ENCODE assay signal across 26 cellular contexts in the genomic region with DNA sequence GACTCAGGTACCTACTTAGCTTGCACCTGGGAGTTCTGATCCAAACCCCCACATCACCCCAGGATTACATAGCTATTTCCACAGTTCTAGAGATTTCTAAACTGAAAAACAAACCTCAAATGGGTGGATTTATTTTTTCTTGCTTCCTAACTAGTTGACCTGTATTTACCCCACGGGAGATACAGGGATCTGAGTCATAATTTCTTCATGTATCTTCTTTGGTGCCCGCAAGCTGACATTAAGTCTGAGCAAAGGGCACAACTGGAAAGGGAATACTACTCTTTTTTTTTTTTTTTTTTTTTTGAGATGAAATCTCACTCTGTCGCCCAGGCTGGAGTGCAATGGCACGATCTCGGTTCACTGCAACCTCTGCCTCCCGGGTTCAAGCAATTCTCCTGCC.
"Had no signal": no experiment of that assay in that cellular context is flagged by ENCODE, and none has a peak within 500 bp of the region (broad histone marks: within the 10 kb centered on the region; RNA-seq: fewer than 3 reads in every experiment).

No MANE protein-coding gene starts in this region.

- H3K9me3 ChIP-seq: MG63 had no signal

- H3K27ac Mint-ChIP-seq: activated CD4-positive, alpha-beta memory T cell treated with anti-CD3 and anti-CD28 coated beads for 36 hours; activated CD4-positive, alpha-beta T cell treated with anti-CD3 and anti-CD28 coated beads, Interleukin-2, amount 10 ng/mL, durations not matched to agents 7 days and 5 days; activated naive CD4-positive, alpha-beta T cell treated with anti-CD3 and anti-CD28 coated beads, Interleukin-2, amount 10 ng/mL, durations not matched to agents 7 days and 5 days; activated naive CD8-positive, alpha-beta T cell treated with anti-CD3 and anti-CD28 coated beads for 36 hours; activated T-helper 2 cell treated with anti-CD3 and anti-CD28 coated beads, Interferon-gamma antibody, Interleukin-2, Interleukin-4, amounts not matched to agents 10 μg/mL and 5 μg/mL and 100 μg/mL, durations not matched to agents 14 hours and 24 hours and 36 hours; T-helper 17 cell had no signal

- ATAC-seq: activated T-cell treated with anti-CD3 and anti-CD28 coated beads, Interleukin-2, amount 50 U/mL, for 4 hours; T-helper 17 cell had no signal

- H3K36me3 ChIP-seq: MG63 had no signal

- DNase-seq: activated CD4-positive, alpha-beta memory T cell treated with anti-CD3 and anti-CD28 coated beads for 36 hours; activated CD4-positive, alpha-beta T cell treated with anti-CD3 and anti-CD28 coated beads, Interleukin-2, amount 10 ng/mL, durations not matched to agents 7 days and 5 days; activated CD4-positive, CD25-positive, alpha-beta regulatory T cell; activated CD8-positive, alpha-beta memory T cell treated with anti-CD3 and anti-CD28 coated beads for 24 hours; activated gamma-delta T cell treated with Interleukin-2 at 50 U/mL for 16 hours; activated naive CD4-positive, alpha-beta T cell treated with anti-CD3 and anti-CD28 coated beads, Interleukin-2, amount 10 ng/mL, durations not matched to agents 7 days and 5 days; activated naive CD8-positive, alpha-beta T cell treated with anti-CD3 and anti-CD28 coated beads for 36 hours; activated T-cell treated with anti-CD3 and anti-CD28 coated beads, Interleukin-2, amount 50 U/mL, for 4 hours; anterior cingulate cortex; caudate nucleus; KG1; MG63; MV-4-11; NCI-H1092 treated with DMSO at 0.1 percent for 48 hours; NCI-H1417 treated with DMSO at 0.1 percent for 48 hours; NCI-H1694; NCI-H2029; NCI-H2107; NCI-H510A treated with DMSO at 0.1 percent for 48 hours; NCI-H69; NK-92 treated with Interleukin-12 subunit alpha and Interleukin-12 subunit beta, amount 100 ng/mL, for 24 hours; SIG-M5; T-helper 17 cell; T-helper 9 cell had no signal

- H3K27me3 Mint-ChIP-seq: activated CD4-positive, alpha-beta memory T cell treated with anti-CD3 and anti-CD28 coated beads for 36 hours; activated naive CD8-positive, alpha-beta T cell treated with anti-CD3 and anti-CD28 coated beads for 36 hours; T-helper 17 cell had no signal

- H3K27me3 ChIP-seq: MG63 had no signal

- H3K9me3 Mint-ChIP-seq: activated CD4-positive, alpha-beta memory T cell treated with anti-CD3 and anti-CD28 coated beads for 36 hours; activated CD4-positive, alpha-beta T cell treated with anti-CD3 and anti-CD28 coated beads, Interleukin-2, amount 10 ng/mL, durations not matched to agents 7 days and 5 days; activated naive CD4-positive, alpha-beta T cell treated with anti-CD3 and anti-CD28 coated beads, Interleukin-2, amount 10 ng/mL, durations not matched to agents 7 days and 5 days; activated naive CD8-positive, alpha-beta T cell treated with anti-CD3 and anti-CD28 coated beads for 36 hours; activated T-cell treated with anti-CD3 and anti-CD28 coated beads, Interleukin-2, amount 50 U/mL, for 4 hours; activated T-helper 2 cell treated with anti-CD3 and anti-CD28 coated beads, Interferon-gamma antibody, Interleukin-2, Interleukin-4, amounts not matched to agents 10 μg/mL and 5 μg/mL and 100 μg/mL, durations not matched to agents 14 hours and 24 hours and 36 hours had no signal

- H3K27ac ChIP-seq: VCaP had no signal

- H3K4me3 ChIP-seq: MG63 had no signal

- H3K36me3 Mint-ChIP-seq: activated CD4-positive, alpha-beta memory T cell treated with anti-CD3 and anti-CD28 coated beads for 36 hours; activated naive CD4-positive, alpha-beta T cell treated with anti-CD3 and anti-CD28 coated beads, Interleukin-2, amount 10 ng/mL, durations not matched to agents 7 days and 5 days; activated naive CD8-positive, alpha-beta T cell treated with anti-CD3 and anti-CD28 coated beads for 36 hours had no signal

- H3K4me3 Mint-ChIP-seq: activated CD4-positive, alpha-beta memory T cell treated with anti-CD3 and anti-CD28 coated beads for 36 hours; activated CD4-positive, alpha-beta T cell treated with anti-CD3 and anti-CD28 coated beads, Interleukin-2, amount 10 ng/mL, durations not matched to agents 7 days and 5 days; activated naive CD4-positive, alpha-beta T cell treated with anti-CD3 and anti-CD28 coated beads, Interleukin-2, amount 10 ng/mL, durations not matched to agents 7 days and 5 days; activated naive CD8-positive, alpha-beta T cell treated with anti-CD3 and anti-CD28 coated beads for 36 hours; activated T-cell treated with anti-CD3 and anti-CD28 coated beads, Interleukin-2, amount 50 U/mL, for 4 hours; T-helper 17 cell had no signal
